ENCODE assay signal across 14 cellular contexts in genomic region chr17:64546716-64547115, GRCh38. TPM values are rescaled to one million over a fixed set of nuclear protein-coding genes. Genes with fewer than 3 reads are reported as not detected.
DNase-seq lines count a peak whose midpoint lies in the region; ATAC-seq, FAIRE-seq and TF ChIP-seq lines count a peak whose summit lies in the region.
"Had no signal": no experiment of that assay in that cellular context is flagged by ENCODE, and none has a peak within 500 bp of the region (broad histone marks: within the 10 kb centered on the region; RNA-seq: fewer than 3 reads in every experiment).

No MANE protein-coding gene starts in this region.

- no peaks in the 10 kb centered on the region for H3K27me3 ChIP-seq in dorsolateral prefrontal cortex

- DNase-seq in NCI-H82 (lab: John Stamatoyannopoulos, UW) (peak; percentile 82), NCI-H82 treated with DMSO at 0.1 percent for 48 hours (lab: John Stamatoyannopoulos, UW; ENCODE audit: unreplicated experiment) (no peak), NCI-H1436 (lab: John Stamatoyannopoulos, UW) (peak; percentile 39), dorsolateral prefrontal cortex (peak in 8 of 10 donors; percentile 16 to 90 (median 56)), nephron progenitor cell (no peak), NCI-H226 (no peak), GM12892 (ENCODE audit: insufficient read length) (no peak)
- DNase-seq: NCI-H2029; NCI-H2227 treated with DMSO at 0.1 percent for 48 hours; NK-92 treated with Interleukin-12 subunit alpha and Interleukin-12 subunit beta, amount 100 ng/mL, for 24 hours; PC-9 had no signal

- peak overlapping the region in 29 of 59 donors; percentile 3 to 73 (median 28) for H3K27ac ChIP-seq in dorsolateral prefrontal cortex
- H3K27ac ChIP-seq: PC-9 had no signal

- TF ChIP-seq CTCF in dorsolateral prefrontal cortex (IDR thresholded peaks at IDR 0.05 in 54 of 56, conservative IDR thresholded peaks at IDR 0.05 in 2 of 56; ENCODE audit: low read depth in 1 of 56, partially characterized antibody in 56 of 56) (no peak), nephron progenitor cell (IDR thresholded peaks at IDR 0.05) (no peak)

- TF ChIP-seq POLR2A in GM12892 (IDR thresholded peaks at IDR 0.05; ENCODE audit: low read depth, low read length), result no peak

- no peak for ATAC-seq in GM19395 (IDR thresholded peaks at IDR 0.05; ENCODE audit: unreplicated experiment)

- H3K9me3 Mint-ChIP-seq in nephron progenitor cell, result no peaks in the 10 kb centered on the region
- H3K9me3 Mint-ChIP-seq: H9, IgD-negative memory B cell had no signal

- no peaks in the 10 kb centered on the region for H3K27me3 Mint-ChIP-seq in nephron progenitor cell (ENCODE audit: low read depth, poor library complexity)
- H3K27me3 Mint-ChIP-seq: IgD-negative memory B cell had no signal

- intact Hi-C loops in dorsolateral prefrontal cortex (cut with DNase I), result no loop called here

- H3K4me3 Mint-ChIP-seq in nephron progenitor cell, result no peak overlapping the region
- H3K4me3 Mint-ChIP-seq: H9, IgD-negative memory B cell had no signal

- peaks cover 55% of the 10 kb centered on the region for H3K36me3 Mint-ChIP-seq in nephron progenitor cell (ENCODE audit: low read depth)

- H3K4me1 Mint-ChIP-seq in nephron progenitor cell, result no peaks in the 10 kb centered on the region
- H3K4me1 Mint-ChIP-seq: IgD-negative memory B cell had no signal

- no peak for FAIRE-seq in GM12892 (lab: Jason Lieb, UNC)

- H3K27ac Mint-ChIP-seq in nephron progenitor cell, result peak overlapping the region; percentile 67
- H3K27ac Mint-ChIP-seq: IgD-negative memory B cell had no signal

- H3K4me3 ChIP-seq in dorsolateral prefrontal cortex, result no peak overlapping the region
- H3K4me3 ChIP-seq: PC-9 had no signal

RNA-seq across cellular contexts. Expression of gene CEP95, which starts 39.9 kb away (rescaled TPM):
- total RNA-seq in dorsolateral prefrontal cortex, result 10 to 100 TPM; 38.9 to 94.4 (median 62.9) TPM
- 45.2 TPM for polyA plus RNA-seq in GM12892 (2012; ENCODE audit: missing spikeins)

RNA-seq across cellular contexts. Expression of gene DDX5, which starts 40.6 kb away (rescaled TPM):
- 100 to 1,000 TPM; 557 to 873 (median 694) TPM for total RNA-seq in dorsolateral prefrontal cortex
- 423 TPM for polyA plus RNA-seq in GM12892 (2012; ENCODE audit: missing spikeins)

RNA-seq across cellular contexts. Expression of gene POLG2, which starts 49.9 kb away (rescaled TPM):
- total RNA-seq in dorsolateral prefrontal cortex, result 10 to 100 TPM in 105 of 120 experiments, 1 to 10 TPM in 15; 5.9 to 25.5 (median 12.7) TPM
- polyA plus RNA-seq in GM12892 (2012; ENCODE audit: missing spikeins), result 24.1 TPM

Comparison
In these comparisons a context has a peak if more than half of its experiments do, and no peak if none do; other contexts are left out.
1. DNase-seq: peak in NCI-H82 (single experiment), NCI-H1436 (single experiment) and dorsolateral prefrontal cortex (8 of 10); none in NCI-H82 treated with DMSO at 0.1 percent for 48 hours (single experiment), nephron progenitor cell (single experiment), NCI-H226 (single experiment) and GM12892 (single experiment).